In genomic region chr14:49620182-49621113, GRCh38 we compare ENCODE assay signal across 8 cellular contexts.
DNase-seq lines count a peak whose midpoint lies in the region; ATAC-seq lines count a peak whose summit lies in the region.

Gene MGAT2, plus strand, starts transcription at chr14:49620799. Its CDS starts 470 bp downstream, at chr14:49621269.
Gene RPL36AL, minus strand, starts transcription at chr14:49620626. Its CDS starts 1,522 bp downstream, at chr14:49619104.

- peak; percentile 97 for ATAC-seq in GM19468 (IDR thresholded peaks at IDR 0.05; ENCODE audit: extremely low read depth, unreplicated experiment)

- DNase-seq in COLO829 (ENCODE audit: low spot score) (peak; percentile 91), HS-5 (ENCODE audit: low read depth) (peak; percentile 90), NK-92 (lab: John Stamatoyannopoulos, UW; ENCODE audit: unreplicated experiment) (peak; percentile 61), medulla oblongata (ENCODE audit: extremely low spot score) (peak; percentile 99)
- DNase-seq in activated CD8-positive, alpha-beta memory T cell treated with anti-CD3 and anti-CD28 coated beads for 24 hours: peak; percentile 97
- peak; percentile 81 for DNase-seq in effector CD8-positive, alpha-beta T cell (lab: John Stamatoyannopoulos, UW)
- peak; percentile 86 for DNase-seq in stimulated activated CD8-positive, alpha-beta memory T cell treated with anti-CD3 and anti-CD28 coated beads, Interleukin-12 subunit alpha, Interleukin-12 subunit beta, amount 100 ng/mL, for 1 hour (ENCODE audit: low read depth)

Comparison
In these comparisons a context has a peak if more than half of its experiments do, and no peak if none do; other contexts are left out.
1. Peak in every context shown above with its lines: DNase-seq and ATAC-seq.